21 cellular contexts compared by ENCODE assay signal in the genomic region with DNA sequence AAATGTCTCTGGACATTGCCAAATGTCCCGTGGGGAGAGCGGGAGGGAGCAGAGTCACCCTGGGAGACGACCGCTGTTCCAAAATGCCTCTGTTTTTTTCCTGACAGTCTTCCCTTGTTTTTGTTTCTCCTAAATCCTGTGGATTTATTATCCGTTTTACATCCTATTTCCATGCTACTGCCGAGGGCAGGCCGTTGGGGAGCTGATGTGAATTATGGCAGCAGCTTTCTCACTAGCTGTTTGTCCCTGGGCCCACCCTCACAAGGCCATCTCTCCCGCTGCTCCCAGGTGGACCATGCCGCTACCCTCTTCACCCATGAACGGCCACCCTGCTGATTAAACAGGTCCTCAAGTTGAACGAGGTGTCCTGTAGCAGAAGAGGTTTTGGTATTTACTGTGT. TPM values are rescaled to one million over a fixed set of nuclear protein-coding genes. Genes with fewer than 3 reads are reported as not detected.
A peak's percentile ranks its signal among the peaks of the same experiment; 100 is the strongest.
DNase-seq lines count a peak whose midpoint lies in the region; ATAC-seq, FAIRE-seq and TF ChIP-seq lines count a peak whose summit lies in the region.
"Had no signal": no experiment of that assay in that cellular context is flagged by ENCODE, and none has a peak within 500 bp of the region (broad histone marks: within the 10 kb centered on the region; RNA-seq: fewer than 3 reads in every experiment).

No MANE protein-coding gene starts in this region.

- no peak overlapping the region for H3K4me3 ChIP-seq in upper lobe of right lung
- H3K4me3 ChIP-seq in HepG2 (replicated peaks in 1 of 3; ENCODE audit: insufficient read depth in 1 of 3, low read depth in 2 of 3, low read length in 3 of 3), result no peak overlapping the region
- H3K4me3 ChIP-seq: BLaER1, HAP-1 had no signal

- BruUV-seq in HepG2 (replicated peaks; lab: Mats Ljungman, UMichigan), result no TSS peak

- 41% methylated on average over 11 of the region's 11 CpGs for WGBS in HepG2 (ENCODE audit: low lambda C conversion rate)

- H3K9me3 ChIP-seq in upper lobe of right lung (no peaks in the 10 kb centered on the region), HepG2 (ENCODE audit: low read length) (no peaks in the 10 kb centered on the region)
- H3K9me3 ChIP-seq: BLaER1, HAP-1 had no signal

- H3K4me2 ChIP-seq in HepG2 (ENCODE audit: low read depth, low read length), result no peak overlapping the region
- H3K4me2 ChIP-seq: BLaER1 had no signal

- no peaks in the 10 kb centered on the region for H4K20me1 ChIP-seq in HepG2 (ENCODE audit: insufficient read depth, low read length)

- H3K27ac Mint-ChIP-seq in activated naive CD4-positive, alpha-beta T cell treated with anti-CD3 and anti-CD28 coated beads, Interleukin-2, amount 50 U/mL, for 24 hours, result peak overlapping the region; percentile 32
- H3K27ac Mint-ChIP-seq: CD14-positive monocyte, IgD-negative memory B cell had no signal

- TF ChIP-seq CTCF in upper lobe of right lung (IDR thresholded peaks at IDR 0.05), result no peak
- TF ChIP-seq CTCF in HepG2 (CRISPR knock-in tag; IDR thresholded peaks at IDR 0.05), result no peak

- H3K36me3 Mint-ChIP-seq in activated naive CD4-positive, alpha-beta T cell treated with anti-CD3 and anti-CD28 coated beads, Interleukin-2, amount 50 U/mL, for 24 hours, result no peaks in the 10 kb centered on the region
- H3K36me3 Mint-ChIP-seq: CD14-positive monocyte; CD4-positive, alpha-beta memory T cell; IgD-negative memory B cell had no signal

- POLR2A ChIA-PET in HepG2 (lab: Yijun Ruan, JAX), result no interaction called here

- H3K9ac ChIP-seq in HepG2 (ENCODE audit: insufficient read depth, low read depth, low read length), result no peak overlapping the region
- H3K9ac ChIP-seq: BLaER1 had no signal

- no peak for DNase-seq in activated naive CD4-positive, alpha-beta T cell treated with anti-CD3 and anti-CD28 coated beads, Interleukin-2, amount 50 U/mL, for 16 hours
- DNase-seq in HTR-8/SVneo (ENCODE audit: insufficient read length, low spot score) (no peak), left kidney (ENCODE audit: low read depth, low spot score) (peak; percentile 51), upper lobe of right lung (peak; percentile 37), NCI-H2171 (lab: John Stamatoyannopoulos, UW) (no peak), NCI-H146 (lab: John Stamatoyannopoulos, UW) (no peak), HepG2 (ENCODE audit: low spot score) (no peak)
- DNase-seq: 8988T; CD4-positive, alpha-beta memory T cell; DMS153; DMS79; GDM1 had no signal

- H3K27me3 Mint-ChIP-seq in activated naive CD4-positive, alpha-beta T cell treated with anti-CD3 and anti-CD28 coated beads, Interleukin-2, amount 50 U/mL, for 24 hours, result peaks cover 41% of the 10 kb centered on the region

- in situ Hi-C loops in HepG2 (cut with HindIII; ENCODE audit: extremely low pct_ligation_motif_present, low pct_unique_long_range_greater_than_20kb), result no loop called here

- no peak for ATAC-seq in upper lobe of right lung
- no peak for ATAC-seq in HepG2

- intact Hi-C loops in upper lobe of right lung (cut with DNase I), result no loop called here
- intact Hi-C loops in HepG2 (cut with micrococcal nuclease; ENCODE audit: unreplicated experiment), result no loop called here

- TF ChIP-seq EP300 in HepG2 (IDR thresholded peaks at IDR 0.05; ENCODE audit: low read depth in 2 of 2, low read length in 2 of 2), result no peak
- no peak for TF ChIP-seq EP300 in HepG2 (CRISPR knock-in tag; IDR thresholded peaks at IDR 0.05; ENCODE audit: borderline replicate concordance)

- no peak overlapping the region for H2AFZ ChIP-seq in HepG2 (ENCODE audit: low read length)

- H3K27ac ChIP-seq in upper lobe of right lung, result no peak overlapping the region
- no peak overlapping the region for H3K27ac ChIP-seq in HepG2 (ENCODE audit: extremely low read length, insufficient read depth, low read length)
- H3K27ac ChIP-seq: BLaER1, HL-60 had no signal

- CTCF ChIA-PET in HepG2 (lab: Yijun Ruan, JAX; ENCODE audit: low intra/inter-chr PET ratio, low total read pairs), result no interaction called here

- no peak overlapping the region for H3K4me3 Mint-ChIP-seq in activated naive CD4-positive, alpha-beta T cell treated with anti-CD3 and anti-CD28 coated beads, Interleukin-2, amount 50 U/mL, for 24 hours
- H3K4me3 Mint-ChIP-seq: CD4-positive, alpha-beta memory T cell; IgD-negative memory B cell had no signal

- FAIRE-seq in HTR-8/SVneo (lab: Jason Lieb, UNC), result peak; percentile 73
- no peak for FAIRE-seq in HepG2 (lab: Jason Lieb, UNC)
- FAIRE-seq: GM12892, GM18507, H1 had no signal

- H3K4me1 Mint-ChIP-seq in activated naive CD4-positive, alpha-beta T cell treated with anti-CD3 and anti-CD28 coated beads, Interleukin-2, amount 50 U/mL, for 24 hours, result peaks cover 7% of the 10 kb centered on the region

- no peak for TF ChIP-seq RAD21 in HepG2 (CRISPR knock-in tag; IDR thresholded peaks at IDR 0.05)

- H3K36me3 ChIP-seq in upper lobe of right lung (no peaks in the 10 kb centered on the region), HepG2 (replicated peaks in 1 of 2; ENCODE audit: control insufficient read depth in 1 of 2, insufficient read depth in 2 of 2, low read length in 2 of 2) (no peaks in the 10 kb centered on the region)
- H3K36me3 ChIP-seq: BLaER1, HAP-1 had no signal

- no peak for TF ChIP-seq POLR2A in HepG2 (IDR thresholded peaks at IDR 0.05; ENCODE audit: insufficient read depth in 1 of 2, low read depth in 2 of 2, low read length in 2 of 2)

- H3K79me2 ChIP-seq in HepG2 (ENCODE audit: insufficient read depth, low read length), result no peaks in the 10 kb centered on the region

- H3K9me3 Mint-ChIP-seq in activated naive CD4-positive, alpha-beta T cell treated with anti-CD3 and anti-CD28 coated beads, Interleukin-2, amount 50 U/mL, for 24 hours, result no peaks in the 10 kb centered on the region
- H3K9me3 Mint-ChIP-seq: CD4-positive, alpha-beta memory T cell had no signal

- no peaks in the 10 kb centered on the region for H3K4me1 ChIP-seq in upper lobe of right lung
- peaks cover 16% of the 10 kb centered on the region for H3K4me1 ChIP-seq in HepG2 (ENCODE audit: insufficient read depth, low read length)
- H3K4me1 ChIP-seq: HAP-1 had no signal

- H3K27me3 ChIP-seq in upper lobe of right lung, result peaks cover 20% of the 10 kb centered on the region
- H3K27me3 ChIP-seq in HepG2 (ENCODE audit: control insufficient read depth in 1 of 2, insufficient read depth in 2 of 2, low read length in 2 of 2), result peaks cover 2 to 55% of the 10 kb centered on the region in 2 experiments; a peak in 4 of 5 replicates

TF ChIP-seq in HepG2, 621 proteins besides CTCF, POLR2A, EP300 and RAD21 (continues in another document):
- TF ChIP-seq PLSCR1 (CRISPR knock-in tag; IDR thresholded peaks at IDR 0.05; ENCODE audit: borderline replicate concordance) (no peak), KDM3A (CRISPR knock-in tag; IDR thresholded peaks at IDR 0.05; ENCODE audit: low read depth) (no peak), ZNF850 (CRISPR knock-in tag; conservative IDR thresholded peaks at IDR 0.05) (no peak), IKZF4 (CRISPR knock-in tag; IDR thresholded peaks at IDR 0.05; ENCODE audit: borderline replicate concordance, low read depth, not compliant biosample characterization) (no peak), RORA (CRISPR knock-in tag; IDR thresholded peaks at IDR 0.05) (no peak), ZFP36L2 (CRISPR knock-in tag; IDR thresholded peaks at IDR 0.05) (no peak), SAP130 (CRISPR knock-in tag; IDR thresholded peaks at IDR 0.05; ENCODE audit: low read depth) (no peak), BHLHE40 (IDR thresholded peaks at IDR 0.05; ENCODE audit: low read length) (no peak)
- TF ChIP-seq, protein P1, sequence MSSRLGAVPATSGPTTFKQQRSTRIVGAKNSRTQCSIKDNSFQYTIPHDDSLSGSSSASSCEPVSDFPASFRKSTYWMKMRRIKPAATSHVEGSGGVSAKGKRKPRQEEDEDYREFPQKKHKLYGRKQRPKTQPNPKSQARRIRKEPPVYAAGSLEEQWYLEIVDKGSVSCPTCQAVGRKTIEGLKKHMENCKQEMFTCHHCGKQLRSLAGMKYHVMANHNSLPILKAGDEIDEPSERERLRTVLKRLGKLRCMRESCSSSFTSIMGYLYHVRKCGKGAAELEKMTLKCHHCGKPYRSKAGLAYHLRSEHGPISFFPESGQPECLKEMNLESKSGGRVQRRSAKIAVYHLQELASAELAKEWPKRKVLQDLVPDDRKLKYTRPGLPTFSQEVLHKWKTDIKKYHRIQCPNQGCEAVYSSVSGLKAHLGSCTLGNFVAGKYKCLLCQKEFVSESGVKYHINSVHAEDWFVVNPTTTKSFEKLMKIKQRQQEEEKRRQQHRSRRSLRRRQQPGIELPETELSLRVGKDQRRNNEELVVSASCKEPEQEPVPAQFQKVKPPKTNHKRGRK (CRISPR knock-in tag; IDR thresholded peaks at IDR 0.05), result no peak

RNA-seq across cellular contexts. Expression of gene FBXL14, which starts 55.2 kb away (rescaled TPM):
- total RNA-seq in upper lobe of right lung (17.3 TPM), HepG2 (2016; rRNA removed; fragmentation: Illumina TruSeq; extraction: Trizol) (5.5 and 7.0 TPM in 2 replicates)
- total RNA-seq in HepG2 (2016; cell fraction: cytosol; rRNA removed; fragmentation: Illumina TruSeq; extraction: Trizol; ENCODE audit: low read depth), result 1.6 TPM in 2 replicates
- total RNA-seq in HepG2 (2016; cell fraction: insoluble cytoplasmic fraction; rRNA removed; fragmentation: Illumina TruSeq; extraction: Trizol), result 5.8 and 6.3 TPM in 2 replicates
- total RNA-seq in HepG2 (2016; cell fraction: membrane; rRNA removed; fragmentation: Illumina TruSeq; extraction: Trizol), result 7.3 and 8.4 TPM in 2 replicates
- total RNA-seq in HepG2 (2016; cell fraction: nucleus; rRNA removed; fragmentation: Illumina TruSeq; extraction: Trizol), result 3.5 and 4.2 TPM in 2 replicates
- 7.2 and 7.4 TPM in 2 replicates for polyA plus RNA-seq in HepG2 (2011; rRNA removed)
- 5.7 and 11.0 TPM in 2 replicates for polyA plus RNA-seq in HepG2 (2011; cell fraction: cytosol; rRNA removed)
- polyA plus RNA-seq in HepG2 (2011; cell fraction: nucleus; rRNA removed), result 4.8 and 5.6 TPM in 2 replicates
- polyA plus RNA-seq in HepG2 (2012), result 1.5 and 3.4 TPM in 2 replicates
- polyA plus RNA-seq in HepG2 (2016; cell fraction: cytosol; fragmentation: Illumina TruSeq; extraction: Trizol; ENCODE audit: low read depth), result 1.3 and 1.5 TPM in 2 replicates
- polyA plus RNA-seq in HepG2 (2016; cell fraction: insoluble cytoplasmic fraction; fragmentation: Illumina TruSeq; extraction: Trizol; ENCODE audit: low read depth), result 4.3 and 4.9 TPM in 2 replicates
- polyA plus RNA-seq in HepG2 (2016; cell fraction: membrane; fragmentation: Illumina TruSeq; extraction: Trizol; ENCODE audit: low read depth), result 3.9 and 4.6 TPM in 2 replicates
- polyA plus RNA-seq in HepG2 (2016; cell fraction: nucleus; fragmentation: Illumina TruSeq; extraction: Trizol; ENCODE audit: insufficient read depth, low read depth), result 2.8 and 3.0 TPM in 2 replicates
- polyA minus RNA-seq in HepG2 (2011; rRNA and poly(A)+ RNA removed; ENCODE audit: low replicate concordance), result 24.9 and 37.9 TPM in 2 replicates
- 5.9 and 9.1 TPM in 2 replicates for polyA minus RNA-seq in HepG2 (2011; cell fraction: cytosol; rRNA and poly(A)+ RNA removed)
- polyA minus RNA-seq in HepG2 (2011; cell fraction: nucleus; rRNA and poly(A)+ RNA removed), result 3.3 and 4.5 TPM in 2 replicates

Comparison
In these comparisons a context has a peak if more than half of its experiments do, and no peak if none do; other contexts are left out.
1. DNase-seq: peak in left kidney (single experiment) and upper lobe of right lung (single experiment); none in activated naive CD4-positive, alpha-beta T cell treated with anti-CD3 and anti-CD28 coated beads, Interleukin-2, amount 50 U/mL, for 16 hours (single experiment), HTR-8/SVneo (single experiment), NCI-H2171 (single experiment), NCI-H146 (single experiment) and HepG2 (single experiment).